28 cellular contexts compared by ENCODE assay signal in the genomic region with DNA sequence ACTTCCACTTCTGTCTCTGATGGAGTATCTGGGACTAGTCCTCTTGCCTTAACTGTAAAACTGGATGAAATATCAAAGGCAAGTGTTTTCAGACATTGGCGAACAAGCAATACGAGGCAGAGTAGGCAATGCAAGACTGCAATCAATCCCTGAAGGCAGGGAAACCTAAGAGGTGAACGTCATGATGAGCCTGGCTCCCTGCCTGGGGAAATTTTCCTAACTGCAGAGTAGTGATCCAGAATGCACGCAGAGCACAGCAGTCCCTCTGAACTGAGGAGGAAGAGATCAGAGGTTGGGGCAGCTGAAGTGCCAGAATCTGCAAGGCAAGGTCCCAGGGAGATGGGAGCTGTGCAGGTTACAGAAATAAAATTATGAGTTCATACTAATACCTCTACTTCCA. TPM values are rescaled to one million over a fixed set of nuclear protein-coding genes. Genes with fewer than 3 reads are reported as not detected.
"Had no signal": no experiment of that assay in that cellular context is flagged by ENCODE, and none has a peak within 500 bp of the region (broad histone marks: within the 10 kb centered on the region; RNA-seq: fewer than 3 reads in every experiment).

No MANE protein-coding gene starts in this region.

- H3K27me3 ChIP-seq: adrenal gland, body of pancreas, colonic mucosa, heart left ventricle had no signal

- H3K9me3 ChIP-seq: adrenal gland, body of pancreas, colonic mucosa, heart left ventricle had no signal

- H3K9me3 Mint-ChIP-seq: activated CD8-positive, alpha-beta T cell treated with anti-CD3 and anti-CD28 coated beads for 36 hours; activated naive CD4-positive, alpha-beta T cell treated with anti-CD3 and anti-CD28 coated beads for 36 hours; activated naive CD4-positive, alpha-beta T cell treated with anti-CD3 and anti-CD28 coated beads, Interleukin-2, amount 50 U/mL, for 24 hours; activated naive CD8-positive, alpha-beta T cell treated with anti-CD3 and anti-CD28 coated beads for 36 hours; activated naive CD8-positive, alpha-beta T cell treated with anti-CD3 and anti-CD28 coated beads, Interleukin-2, amount 50 U/mL, for 24 hours; activated T-cell treated with anti-CD3 and anti-CD28 coated beads, Interleukin-2, amount 50 U/mL, for 4 hours; activated T-helper 17 cell treated with anti-CD3 and anti-CD28 coated beads, Interleukin-2, amount 50 U/mL, for 72 hours had no signal

- H3K4me3 ChIP-seq: adrenal gland, body of pancreas, colonic mucosa, heart left ventricle had no signal

- H3K4me1 ChIP-seq: adrenal gland, colonic mucosa had no signal

- H3K4me3 Mint-ChIP-seq: activated CD8-positive, alpha-beta T cell treated with anti-CD3 and anti-CD28 coated beads for 36 hours; activated naive CD4-positive, alpha-beta T cell treated with anti-CD3 and anti-CD28 coated beads for 36 hours; activated naive CD4-positive, alpha-beta T cell treated with anti-CD3 and anti-CD28 coated beads, Interleukin-2, amount 50 U/mL, for 24 hours; activated naive CD8-positive, alpha-beta T cell treated with anti-CD3 and anti-CD28 coated beads for 36 hours; activated naive CD8-positive, alpha-beta T cell treated with anti-CD3 and anti-CD28 coated beads, Interleukin-2, amount 50 U/mL, for 24 hours; activated T-cell treated with anti-CD3 and anti-CD28 coated beads, Interleukin-2, amount 50 U/mL, for 4 hours; activated T-helper 17 cell treated with anti-CD3 and anti-CD28 coated beads, Interleukin-2, amount 50 U/mL, for 72 hours had no signal

- H3K36me3 ChIP-seq: adrenal gland, colonic mucosa, heart left ventricle had no signal

- H3K4me1 Mint-ChIP-seq: activated naive CD4-positive, alpha-beta T cell treated with anti-CD3 and anti-CD28 coated beads, Interleukin-2, amount 50 U/mL, for 24 hours; activated naive CD8-positive, alpha-beta T cell treated with anti-CD3 and anti-CD28 coated beads for 36 hours; activated naive CD8-positive, alpha-beta T cell treated with anti-CD3 and anti-CD28 coated beads, Interleukin-2, amount 50 U/mL, for 24 hours; activated T-helper 17 cell treated with anti-CD3 and anti-CD28 coated beads, Interleukin-2, amount 50 U/mL, for 72 hours had no signal

- ATAC-seq: activated CD8-positive, alpha-beta T cell treated with anti-CD3 and anti-CD28 coated beads for 36 hours; activated naive CD8-positive, alpha-beta T cell treated with anti-CD3 and anti-CD28 coated beads, Interleukin-2, amount 50 U/mL, for 24 hours; activated T-cell treated with anti-CD3 and anti-CD28 coated beads, Interleukin-2, amount 50 U/mL, for 4 hours; activated T-helper 17 cell treated with anti-CD3 and anti-CD28 coated beads, Interleukin-2, amount 50 U/mL, for 72 hours; body of pancreas; esophagus mucosa; heart left ventricle had no signal

- DNase-seq: activated CD4-positive, alpha-beta T cell treated with anti-CD3 and anti-CD28 coated beads for 1 hour; activated CD4-positive, alpha-beta T cell treated with anti-CD3 and anti-CD28 coated beads for 4 hours; activated CD4-positive, alpha-beta T cell treated with anti-CD3 and anti-CD28 coated beads, Interleukin-2, amount 50 U/mL, for 1 hour; activated CD4-positive, alpha-beta T cell treated with anti-CD3 and anti-CD28 coated beads, Interleukin-2, amount 50 U/mL, for 48 hours; activated CD4-positive, CD25-positive, alpha-beta regulatory T cell; activated CD8-positive, alpha-beta memory T cell treated with anti-CD3 and anti-CD28 coated beads for 24 hours; activated CD8-positive, alpha-beta T cell treated with anti-CD3 and anti-CD28 coated beads for 36 hours; activated effector memory CD4-positive, alpha-beta T cell treated with Interleukin-2 at 50 U/mL for 16 hours; activated gamma-delta T cell treated with Interleukin-2 at 50 U/mL for 16 hours; activated naive CD4-positive, alpha-beta T cell treated with anti-CD3 and anti-CD28 coated beads for 36 hours; activated naive CD8-positive, alpha-beta T cell treated with anti-CD3 and anti-CD28 coated beads for 36 hours; activated naive CD8-positive, alpha-beta T cell treated with anti-CD3 and anti-CD28 coated beads, Interleukin-2, amount 50 U/mL, for 24 hours; activated T-cell treated with anti-CD3 and anti-CD28 coated beads, Interleukin-2, amount 50 U/mL, for 4 hours; adrenal gland; amygdala; aorta; body of pancreas; caudate nucleus; colonic mucosa; effector CD8-positive, alpha-beta T cell; foreskin fibroblast; glutamatergic neuron; heart left ventricle; T-helper 2 cell had no signal

- H3K36me3 Mint-ChIP-seq: activated naive CD4-positive, alpha-beta T cell treated with anti-CD3 and anti-CD28 coated beads, Interleukin-2, amount 50 U/mL, for 24 hours; activated naive CD8-positive, alpha-beta T cell treated with anti-CD3 and anti-CD28 coated beads for 36 hours had no signal

- H3K27ac ChIP-seq: adrenal gland, body of pancreas, colonic mucosa, heart left ventricle had no signal

- H3K27me3 Mint-ChIP-seq: activated naive CD8-positive, alpha-beta T cell treated with anti-CD3 and anti-CD28 coated beads for 36 hours had no signal

- H3K27ac Mint-ChIP-seq: activated CD8-positive, alpha-beta T cell treated with anti-CD3 and anti-CD28 coated beads for 36 hours; activated naive CD4-positive, alpha-beta T cell treated with anti-CD3 and anti-CD28 coated beads for 36 hours; activated naive CD4-positive, alpha-beta T cell treated with anti-CD3 and anti-CD28 coated beads, Interleukin-2, amount 50 U/mL, for 24 hours; activated naive CD8-positive, alpha-beta T cell treated with anti-CD3 and anti-CD28 coated beads for 36 hours; activated naive CD8-positive, alpha-beta T cell treated with anti-CD3 and anti-CD28 coated beads, Interleukin-2, amount 50 U/mL, for 24 hours; activated T-helper 17 cell treated with anti-CD3 and anti-CD28 coated beads, Interleukin-2, amount 50 U/mL, for 72 hours had no signal

RNA-seq across cellular contexts. Expression of a gene that starts 18.5 kb away (rescaled TPM):
- total RNA-seq: activated CD8-positive, alpha-beta T cell treated with anti-CD3 and anti-CD28 coated beads for 36 hours; activated naive CD4-positive, alpha-beta T cell treated with anti-CD3 and anti-CD28 coated beads for 36 hours; activated naive CD8-positive, alpha-beta T cell treated with anti-CD3 and anti-CD28 coated beads for 36 hours; activated T-helper 17 cell treated with anti-CD3 and anti-CD28 coated beads, Interleukin-2, amount 50 U/mL, for 72 hours; T-helper 1 cell treated with Interleukin-12 subunit alpha and Interleukin-12 subunit beta and Interleukin-4 antibody, amounts not matched to agents 30 ng/mL and 1 ng/mL, for 36 hours had no signal
